In genomic region chr7:127365164-127365956, GRCh38 we compare ENCODE assay signal across 23 cellular contexts.
"Had no signal": no experiment of that assay in that cellular context is flagged by ENCODE, and none has a peak within 500 bp of the region (broad histone marks: within the 10 kb centered on the region; RNA-seq: fewer than 3 reads in every experiment).

No MANE protein-coding gene starts in this region.

- ATAC-seq: activated CD8-positive, alpha-beta T cell treated with anti-CD3 and anti-CD28 coated beads for 36 hours; activated naive CD8-positive, alpha-beta T cell treated with anti-CD3 and anti-CD28 coated beads, Interleukin-2, amount 50 U/mL, for 24 hours; heart right ventricle had no signal

- H3K4me1 Mint-ChIP-seq: activated naive CD4-positive, alpha-beta T cell treated with anti-CD3 and anti-CD28 coated beads, Interleukin-2, amount 10 ng/mL, durations not matched to agents 7 days and 5 days; neural crest cell had no signal

- H3K4me3 ChIP-seq: esophagus muscularis mucosa, heart right ventricle, left ventricle myocardium inferior, tibial nerve, vagina had no signal

- FAIRE-seq: bronchial epithelial cell had no signal

- H3K27ac Mint-ChIP-seq: activated CD4-positive, alpha-beta T cell treated with anti-CD3 and anti-CD28 coated beads, Interleukin-2, amount 10 ng/mL, durations not matched to agents 24 days and 14 days; activated CD8-positive, alpha-beta T cell treated with anti-CD3 and anti-CD28 coated beads for 36 hours; activated naive CD4-positive, alpha-beta T cell treated with anti-CD3 and anti-CD28 coated beads, Interleukin-2, amount 10 ng/mL, durations not matched to agents 7 days and 5 days; activated naive CD8-positive, alpha-beta T cell treated with anti-CD3 and anti-CD28 coated beads, Interleukin-2, amount 50 U/mL, for 24 hours; activated T-cell treated with anti-CD3 and anti-CD28 coated beads, Interleukin-2, amount 50 U/mL, for 24 hours; activated T-helper 2 cell treated with anti-CD3 and anti-CD28 coated beads, Interferon-gamma antibody, Interleukin-2, Interleukin-4, amounts not matched to agents 10 μg/mL and 5 μg/mL and 100 μg/mL, durations not matched to agents 14 hours and 24 hours and 36 hours; dendritic cell treated with granulocyte-macrophage colony-stimulating factor and Interleukin-4, amounts not matched to agents 40 ng/mL and 50 ng/mL, for 4 days had no signal

- H3K4me3 Mint-ChIP-seq: activated CD4-positive, alpha-beta T cell treated with anti-CD3 and anti-CD28 coated beads, Interleukin-2, amount 10 ng/mL, durations not matched to agents 24 days and 14 days; activated CD8-positive, alpha-beta T cell treated with anti-CD3 and anti-CD28 coated beads for 36 hours; activated naive CD4-positive, alpha-beta T cell treated with anti-CD3 and anti-CD28 coated beads, Interleukin-2, amount 10 ng/mL, durations not matched to agents 7 days and 5 days; activated naive CD8-positive, alpha-beta T cell treated with anti-CD3 and anti-CD28 coated beads, Interleukin-2, amount 50 U/mL, for 24 hours; activated T-cell treated with anti-CD3 and anti-CD28 coated beads, Interleukin-2, amount 50 U/mL, for 24 hours; dendritic cell treated with granulocyte-macrophage colony-stimulating factor and Interleukin-4, amounts not matched to agents 40 ng/mL and 50 ng/mL, for 4 days; neural crest cell had no signal

- H3K27ac ChIP-seq: esophagus muscularis mucosa, heart right ventricle, left ventricle myocardium inferior, tibial nerve, vagina had no signal

- H3K4me1 ChIP-seq: esophagus muscularis mucosa, vagina had no signal

- H3K27me3 ChIP-seq: esophagus muscularis mucosa, heart right ventricle, tibial nerve, vagina had no signal

- DNase-seq: activated CD4-positive, alpha-beta T cell treated with anti-CD3 and anti-CD28 coated beads, Interleukin-2, amount 10 ng/mL, durations not matched to agents 24 days and 14 days; activated CD8-positive, alpha-beta T cell treated with anti-CD3 and anti-CD28 coated beads for 36 hours; activated naive CD4-positive, alpha-beta T cell treated with anti-CD3 and anti-CD28 coated beads, Interleukin-2, amount 10 ng/mL, durations not matched to agents 7 days and 5 days; activated naive CD8-positive, alpha-beta T cell treated with anti-CD3 and anti-CD28 coated beads, Interleukin-2, amount 50 U/mL, for 24 hours; activated T-cell treated with anti-CD3 and anti-CD28 coated beads, Interleukin-2, amount 50 U/mL, for 24 hours; aorta; cerebellar nuclear complex; effector CD8-positive, alpha-beta T cell; heart right ventricle; kidney glomerular epithelial cell; left ventricle myocardium inferior; mammary epithelial cell; stimulated activated CD4-positive, alpha-beta T cell treated with anti-CD3 and anti-CD28 coated beads, Interleukin-12 subunit alpha, Interleukin-12 subunit beta, amount 100 ng/mL, for 4 hours; stimulated activated CD4-positive, alpha-beta T cell treated with anti-CD3 and anti-CD28 coated beads, Interleukin-1b, Interleukin-23, amount 100 ng/mL, for 48 hours; stimulated activated naive CD4-positive, alpha-beta T cell treated with Interleukin-2 at 50 U/mL for 16 hours; T-helper 2 cell had no signal

- H3K9me3 Mint-ChIP-seq: activated CD4-positive, alpha-beta T cell treated with anti-CD3 and anti-CD28 coated beads, Interleukin-2, amount 10 ng/mL, durations not matched to agents 24 days and 14 days; activated CD8-positive, alpha-beta T cell treated with anti-CD3 and anti-CD28 coated beads for 36 hours; activated naive CD4-positive, alpha-beta T cell treated with anti-CD3 and anti-CD28 coated beads, Interleukin-2, amount 10 ng/mL, durations not matched to agents 7 days and 5 days; activated naive CD8-positive, alpha-beta T cell treated with anti-CD3 and anti-CD28 coated beads, Interleukin-2, amount 50 U/mL, for 24 hours; activated T-cell treated with anti-CD3 and anti-CD28 coated beads, Interleukin-2, amount 50 U/mL, for 24 hours; activated T-helper 2 cell treated with anti-CD3 and anti-CD28 coated beads, Interferon-gamma antibody, Interleukin-2, Interleukin-4, amounts not matched to agents 10 μg/mL and 5 μg/mL and 100 μg/mL, durations not matched to agents 14 hours and 24 hours and 36 hours; dendritic cell treated with granulocyte-macrophage colony-stimulating factor and Interleukin-4, amounts not matched to agents 40 ng/mL and 50 ng/mL, for 4 days; neural crest cell had no signal

- H3K27me3 Mint-ChIP-seq: activated CD4-positive, alpha-beta T cell treated with anti-CD3 and anti-CD28 coated beads, Interleukin-2, amount 10 ng/mL, durations not matched to agents 24 days and 14 days; activated CD8-positive, alpha-beta T cell treated with anti-CD3 and anti-CD28 coated beads for 36 hours; activated naive CD4-positive, alpha-beta T cell treated with anti-CD3 and anti-CD28 coated beads, Interleukin-2, amount 10 ng/mL, durations not matched to agents 7 days and 5 days; activated naive CD8-positive, alpha-beta T cell treated with anti-CD3 and anti-CD28 coated beads, Interleukin-2, amount 50 U/mL, for 24 hours; activated T-cell treated with anti-CD3 and anti-CD28 coated beads, Interleukin-2, amount 50 U/mL, for 24 hours; dendritic cell treated with granulocyte-macrophage colony-stimulating factor and Interleukin-4, amounts not matched to agents 40 ng/mL and 50 ng/mL, for 4 days had no signal

- H3K9me3 ChIP-seq: esophagus muscularis mucosa, heart right ventricle, left ventricle myocardium inferior, tibial nerve, vagina had no signal
